ENCODE assay signal across 8 cellular contexts in genomic region chr22:35627267-35628041, GRCh38. TPM values are rescaled to one million over a fixed set of nuclear protein-coding genes. Genes with fewer than 3 reads are reported as not detected.
DNase-seq lines count a peak whose midpoint lies in the region; ATAC-seq and TF ChIP-seq lines count a peak whose summit lies in the region.

No MANE protein-coding gene starts in this region.

- H3K4me1 Mint-ChIP-seq in stimulated activated memory B cell treated with anti-CD40 and anti-IgM and Interleukin-4, amounts not matched to agents 10 μg/mL and 1 μg/mL and 100 μg/mL, for 72 hours = peaks cover 30% of the 10 kb centered on the region

- no peaks in the 10 kb centered on the region for H3K36me3 Mint-ChIP-seq in stimulated activated memory B cell treated with anti-CD40 and anti-IgM and Interleukin-4, amounts not matched to agents 10 μg/mL and 1 μg/mL and 100 μg/mL, for 72 hours

- TF ChIP-seq POLR2A in erythroblast (IDR thresholded peaks at IDR 0.05; ENCODE audit: low read length) = no peak

- no peaks in the 10 kb centered on the region for H3K9me3 Mint-ChIP-seq in stimulated activated memory B cell treated with anti-CD40 and anti-IgM and Interleukin-4, amounts not matched to agents 10 μg/mL and 1 μg/mL and 100 μg/mL, for 72 hours

- peak; percentile 82 for DNase-seq in AG08395 (ENCODE audit: low spot score)
- peak; percentile 60 for DNase-seq in GM19238 (ENCODE audit: insufficient read length, low spot score)
- peak; percentile 92 for DNase-seq in NCI-H69 (lab: John Stamatoyannopoulos, UW)
- peak; percentile 53 for DNase-seq in activated T-cell treated with anti-CD3 and anti-CD28 coated beads for 48 hours (ENCODE audit: low read depth)
- peak; percentile 18 to 27 for DNase-seq in erythroblast (lab: John Stamatoyannopoulos, UW)
- DNase-seq in mucosa of gallbladder (ENCODE audit: low spot score) = peak; percentile 84

- H3K27ac Mint-ChIP-seq in stimulated activated memory B cell treated with anti-CD40 and anti-IgM and Interleukin-4, amounts not matched to agents 10 μg/mL and 1 μg/mL and 100 μg/mL, for 72 hours = no peak overlapping the region

- peaks cover 74% of the 10 kb centered on the region for H3K27me3 Mint-ChIP-seq in stimulated activated memory B cell treated with anti-CD40 and anti-IgM and Interleukin-4, amounts not matched to agents 10 μg/mL and 1 μg/mL and 100 μg/mL, for 72 hours

- no peak for ATAC-seq in stimulated activated memory B cell treated with anti-CD40 and anti-IgM and Interleukin-4, amounts not matched to agents 10 μg/mL and 1 μg/mL and 100 μg/mL, for 72 hours
- ATAC-seq in HG03108 (IDR thresholded peaks at IDR 0.05; ENCODE audit: unreplicated experiment) = no peak

- H3K4me3 Mint-ChIP-seq in stimulated activated memory B cell treated with anti-CD40 and anti-IgM and Interleukin-4, amounts not matched to agents 10 μg/mL and 1 μg/mL and 100 μg/mL, for 72 hours = peak overlapping the region; percentile 45

RNA-seq across cellular contexts. Expression of gene MB, which starts 10.3 kb away (rescaled TPM):
- total RNA-seq in mucosa of gallbladder = 0.35 TPM

RNA-seq across cellular contexts. Expression of gene APOL6, which starts 20.8 kb away (rescaled TPM):
- total RNA-seq in mucosa of gallbladder = 27.0 TPM

Comparison
In these comparisons a context has a peak if more than half of its experiments do, and no peak if none do; other contexts are left out.
1. DNase-seq: peak in every context shown above with its lines; median percentile 92 in NCI-H69; 84 in mucosa of gallbladder; 82 in AG08395; 60 in GM19238; 53 in activated T-cell treated with anti-CD3 and anti-CD28 coated beads for 48 hours; 22 in erythroblast.